21 cellular contexts compared by ENCODE assay signal in genomic region chr2:75545917-75546316, GRCh38. TPM values are rescaled to one million over a fixed set of nuclear protein-coding genes. Genes with fewer than 3 reads are reported as not detected.
DNase-seq lines count a peak whose midpoint lies in the region; ATAC-seq, FAIRE-seq and TF ChIP-seq lines count a peak whose summit lies in the region.
"Had no signal": no experiment of that assay in that cellular context is flagged by ENCODE, and none has a peak within 500 bp of the region (broad histone marks: within the 10 kb centered on the region; RNA-seq: fewer than 3 reads in every experiment).

No MANE protein-coding gene starts in this region.

- H3K4me1 ChIP-seq in HepG2 (ENCODE audit: insufficient read depth, low read length) (peaks cover 96% of the 10 kb centered on the region), right lobe of liver (no peaks in the 10 kb centered on the region), endodermal cell (ENCODE audit: control insufficient read depth, insufficient read depth, low read length) (peaks cover 2% of the 10 kb centered on the region)
- H3K4me1 ChIP-seq: BLaER1, HAP-1 had no signal

- H3K27ac Mint-ChIP-seq in chondrocyte (ENCODE audit: unreplicated experiment) (peak overlapping the region; percentile 64), endodermal cell (no peak overlapping the region)
- H3K27ac Mint-ChIP-seq: CD14-positive monocyte; CD4-positive, alpha-beta memory T cell had no signal

- H3K27me3 ChIP-seq in HepG2 (ENCODE audit: control insufficient read depth in 1 of 2, insufficient read depth in 2 of 2, low read length in 2 of 2) (no peaks in the 10 kb centered on the region), right lobe of liver (no peaks in the 10 kb centered on the region), endodermal cell (ENCODE audit: control insufficient read depth, insufficient read depth, low read length, poor library complexity, severe bottlenecking) (no peaks in the 10 kb centered on the region)
- H3K27me3 ChIP-seq: BLaER1 had no signal

- H3K9me3 Mint-ChIP-seq in chondrocyte (ENCODE audit: low read depth), result no peaks in the 10 kb centered on the region
- H3K9me3 Mint-ChIP-seq in endodermal cell, result peaks cover 4% of the 10 kb centered on the region

- H2AFZ ChIP-seq in HepG2 (ENCODE audit: low read length), result no peak overlapping the region

- H3K4me1 Mint-ChIP-seq in chondrocyte (ENCODE audit: low read depth) (peaks cover 60% of the 10 kb centered on the region), endodermal cell (peaks cover 24% of the 10 kb centered on the region)
- H3K4me1 Mint-ChIP-seq: CD14-positive monocyte; CD4-positive, alpha-beta memory T cell had no signal

- H3K36me3 ChIP-seq in HepG2 (replicated peaks in 1 of 2; ENCODE audit: control insufficient read depth in 1 of 2, insufficient read depth in 2 of 2, low read length in 2 of 2) (peaks cover 31 to 66% of the 10 kb centered on the region in 2 experiments), right lobe of liver (no peaks in the 10 kb centered on the region), endodermal cell (ENCODE audit: control insufficient read depth, insufficient read depth, low read length) (no peaks in the 10 kb centered on the region)
- H3K36me3 ChIP-seq: BLaER1, HAP-1 had no signal

- TF ChIP-seq CTCF in HepG2 (CRISPR knock-in tag; IDR thresholded peaks at IDR 0.05), result no peak
- TF ChIP-seq CTCF in right lobe of liver (IDR thresholded peaks at IDR 0.05), result no peak
- TF ChIP-seq CTCF in chondrocyte (IDR thresholded peaks at IDR 0.05), result no peak
- no peak for TF ChIP-seq CTCF in endodermal cell (conservative IDR thresholded peaks at IDR 0.05)

- CTCF ChIA-PET in HepG2 (lab: Yijun Ruan, JAX; ENCODE audit: low intra/inter-chr PET ratio, low total read pairs), result no interaction called here

- no peak for DNase-seq in HepG2 (ENCODE audit: low spot score)
- no peak for DNase-seq in right lobe of liver
- DNase-seq in chondrocyte (ENCODE audit: low spot score), result no peak
- peak; percentile 1 for DNase-seq in mucosa of gallbladder (ENCODE audit: low spot score)
- no peak for DNase-seq in NCI-H1436 (lab: John Stamatoyannopoulos, UW)
- DNase-seq in GM03348 (ENCODE audit: low spot score), result no peak
- DNase-seq in NK-92 treated with Interleukin-12 subunit alpha and Interleukin-12 subunit beta, amount 100 ng/mL, for 24 hours (lab: John Stamatoyannopoulos, UW), result no peak
- no peak for DNase-seq in endodermal cell
- DNase-seq: CD4-positive, alpha-beta memory T cell; DMS153; DMS79; GF-D8; IMR-90 had no signal

- TF ChIP-seq RAD21 in HepG2 (CRISPR knock-in tag; IDR thresholded peaks at IDR 0.05), result no peak

- in situ Hi-C loops in HepG2 (cut with HindIII; ENCODE audit: extremely low pct_ligation_motif_present, low pct_unique_long_range_greater_than_20kb), result no loop called here

- FAIRE-seq in HepG2 (lab: Jason Lieb, UNC), result no peak
- FAIRE-seq: A549, GM12878, H1 had no signal

- H3K27me3 Mint-ChIP-seq in chondrocyte (ENCODE audit: low read depth) (no peaks in the 10 kb centered on the region), endodermal cell (ENCODE audit: insufficient read depth) (no peaks in the 10 kb centered on the region)

- H3K9me3 ChIP-seq in HepG2 (ENCODE audit: low read length), result no peaks in the 10 kb centered on the region
- H3K9me3 ChIP-seq in right lobe of liver, result no peaks in the 10 kb centered on the region
- H3K9me3 ChIP-seq in endodermal cell (ENCODE audit: control insufficient read depth, low read length), result no peaks in the 10 kb centered on the region
- H3K9me3 ChIP-seq: A549, BLaER1, HAP-1 had no signal

- no peak overlapping the region for H3K4me3 ChIP-seq in HepG2 (replicated peaks in 1 of 3; ENCODE audit: insufficient read depth in 1 of 3, low read depth in 2 of 3, low read length in 3 of 3)
- H3K4me3 ChIP-seq in right lobe of liver, result no peak overlapping the region
- no peak overlapping the region for H3K4me3 ChIP-seq in endodermal cell (ENCODE audit: low read length)
- H3K4me3 ChIP-seq: A549, BLaER1, GM12878, HAP-1 had no signal

- peaks cover 95% of the 10 kb centered on the region for H3K79me2 ChIP-seq in HepG2 (ENCODE audit: insufficient read depth, low read length)

- H3K27ac ChIP-seq in HepG2 (ENCODE audit: extremely low read length, insufficient read depth, low read length), result no peak overlapping the region
- no peak overlapping the region for H3K27ac ChIP-seq in right lobe of liver
- H3K27ac ChIP-seq in endodermal cell (ENCODE audit: low read depth, low read length), result no peak overlapping the region
- H3K27ac ChIP-seq: 22Rv1, BLaER1, HL-60 had no signal

- no peak overlapping the region for H3K4me2 ChIP-seq in HepG2 (ENCODE audit: low read depth, low read length)
- H3K4me2 ChIP-seq: A549, BLaER1 had no signal

- H4K20me1 ChIP-seq in HepG2 (ENCODE audit: insufficient read depth, low read length), result peaks cover 16% of the 10 kb centered on the region; the same call in 1 of the 2 replicates
- H4K20me1 ChIP-seq: BLaER1 had no signal

- H3K4me3 Mint-ChIP-seq in chondrocyte (ENCODE audit: unreplicated experiment) (no peak overlapping the region), endodermal cell (no peak overlapping the region)
- H3K4me3 Mint-ChIP-seq: CD14-positive monocyte; CD4-positive, alpha-beta memory T cell had no signal

- TF ChIP-seq EP300 in HepG2 (IDR thresholded peaks at IDR 0.05; ENCODE audit: low read depth in 2 of 2, low read length in 2 of 2), result no peak
- TF ChIP-seq EP300 in HepG2 (CRISPR knock-in tag; IDR thresholded peaks at IDR 0.05; ENCODE audit: borderline replicate concordance), result no peak

- H3K36me3 Mint-ChIP-seq in chondrocyte (ENCODE audit: low read depth) (peaks cover 9% of the 10 kb centered on the region), endodermal cell (ENCODE audit: low read depth) (no peaks in the 10 kb centered on the region)
- H3K36me3 Mint-ChIP-seq: CD14-positive monocyte; CD4-positive, alpha-beta memory T cell had no signal

- BruUV-seq in HepG2 (replicated peaks; lab: Mats Ljungman, UMichigan), result no TSS peak

- no peak for ATAC-seq in HepG2
- no peak for ATAC-seq in right lobe of liver
- ATAC-seq: A549, GM12878 had no signal

- intact Hi-C loops in HepG2 (cut with micrococcal nuclease; ENCODE audit: unreplicated experiment) (loop anchor here (2.0 kb wide), 1 partner anchor 13 kb away; no protein-coding TSS in a partner anchor), right lobe of liver (cut with DNase I) (no loop called here)

- WGBS in HepG2 (ENCODE audit: low lambda C conversion rate), result 92% methylated on average over 2 of the region's 2 CpGs
- 79% methylated on average over 2 of the region's 2 CpGs for WGBS in right lobe of liver (ENCODE audit: insufficient coverage, low coverage, low lambda C conversion rate, missing lambda C conversion rate)
- WGBS in endodermal cell (ENCODE audit: insufficient coverage in 1 of 2, insufficient read length in 1 of 2), 2 experiments, result 75 to 84% methylated on average over 1 to 2 of the region's 2 CpGs

- POLR2A ChIA-PET in HepG2 (lab: Yijun Ruan, JAX), result interaction anchor here (1.2 to 7.2 kb wide), 5 partner anchors 9 to 25 kb away, joined by 3 to 84 read pairs (median 5); partner anchors contain the start of gene EVA1A

- no peak overlapping the region for H3K9ac ChIP-seq in HepG2 (ENCODE audit: insufficient read depth, low read depth, low read length)
- no peak overlapping the region for H3K9ac ChIP-seq in endodermal cell (ENCODE audit: extremely low read depth, low read length, poor library complexity, severe bottlenecking)
- H3K9ac ChIP-seq: BLaER1 had no signal

- TF ChIP-seq POLR2A in HepG2 (IDR thresholded peaks at IDR 0.05; ENCODE audit: insufficient read depth in 1 of 2, low read depth in 2 of 2, low read length in 2 of 2), result no peak
- no peak for TF ChIP-seq POLR2A in right lobe of liver (IDR thresholded peaks at IDR 0.05)

TF ChIP-seq in HepG2, 621 proteins besides CTCF, POLR2A, EP300 and RAD21:
- TF ChIP-seq RBM22 (optimal IDR thresholded peaks at IDR 0.05; ENCODE audit: low read length) (peak; percentile 4), NR3C1 (CRISPR knock-in tag; IDR thresholded peaks at IDR 0.05) (no peak)

RNA-seq across cellular contexts. Expression of gene EVA1A, which starts 14.8 kb away (rescaled TPM):
- 55.9 and 57.8 TPM in 2 replicates for total RNA-seq in HepG2 (2016; rRNA removed; fragmentation: Illumina TruSeq; extraction: Trizol)
- 25.1 and 29.0 TPM in 2 replicates for total RNA-seq in HepG2 (2016; cell fraction: cytosol; rRNA removed; fragmentation: Illumina TruSeq; extraction: Trizol; ENCODE audit: low read depth)
- 52.7 and 57.5 TPM in 2 replicates for total RNA-seq in HepG2 (2016; cell fraction: insoluble cytoplasmic fraction; rRNA removed; fragmentation: Illumina TruSeq; extraction: Trizol)
- total RNA-seq in HepG2 (2016; cell fraction: membrane; rRNA removed; fragmentation: Illumina TruSeq; extraction: Trizol), result 48.2 and 58.4 TPM in 2 replicates
- 46.1 and 58.2 TPM in 2 replicates for total RNA-seq in HepG2 (2016; cell fraction: nucleus; rRNA removed; fragmentation: Illumina TruSeq; extraction: Trizol)
- 57.5 and 65.4 TPM in 2 replicates for polyA plus RNA-seq in HepG2 (2011; rRNA removed)
- polyA plus RNA-seq in HepG2 (2011; cell fraction: cytosol; rRNA removed), result 53.6 and 68.8 TPM in 2 replicates
- 77.6 and 80.4 TPM in 2 replicates for polyA plus RNA-seq in HepG2 (2011; cell fraction: nucleus; rRNA removed)
- 44.8 and 48.8 TPM in 2 replicates for polyA plus RNA-seq in HepG2 (2012)
- 23.6 and 36.8 TPM in 2 replicates for polyA plus RNA-seq in HepG2 (2016; cell fraction: cytosol; fragmentation: Illumina TruSeq; extraction: Trizol; ENCODE audit: low read depth)
- polyA plus RNA-seq in HepG2 (2016; cell fraction: insoluble cytoplasmic fraction; fragmentation: Illumina TruSeq; extraction: Trizol; ENCODE audit: low read depth), result 46.2 and 49.2 TPM in 2 replicates
- polyA plus RNA-seq in HepG2 (2016; cell fraction: membrane; fragmentation: Illumina TruSeq; extraction: Trizol; ENCODE audit: low read depth), result 37.8 and 44.2 TPM in 2 replicates
- 60.9 and 62.0 TPM in 2 replicates for polyA plus RNA-seq in HepG2 (2016; cell fraction: nucleus; fragmentation: Illumina TruSeq; extraction: Trizol; ENCODE audit: insufficient read depth, low read depth)
- 186 TPM in 1 of 2 replicates, not detected in the other for polyA minus RNA-seq in HepG2 (2011; rRNA and poly(A)+ RNA removed; ENCODE audit: low replicate concordance)
- 51.4 TPM in 2 replicates for polyA minus RNA-seq in HepG2 (2011; cell fraction: cytosol; rRNA and poly(A)+ RNA removed)
- 70.1 and 71.3 TPM in 2 replicates for polyA minus RNA-seq in HepG2 (2011; cell fraction: nucleus; rRNA and poly(A)+ RNA removed)
- total RNA-seq in right lobe of liver, result 100 to 1,000 TPM in 2 of 6 experiments, 10 to 100 TPM in 4; 30.6 to 125 (median 74.5) TPM
- total RNA-seq in chondrocyte, result 19.8 to 27.3 TPM (median 20.9 TPM) in 3 replicates
- 0.43 TPM for total RNA-seq in mucosa of gallbladder
- total RNA-seq in endodermal cell, result 1 to 10 TPM; 1.2 to 1.8 TPM
- 3.3 TPM for polyA plus RNA-seq in endodermal cell (2013, experiment 1 of 2)
- polyA plus RNA-seq in endodermal cell (2013, experiment 2 of 2), result 3.3 TPM
- total RNA-seq: CD4-positive, alpha-beta memory T cell had no signal
- polyA plus RNA-seq: CD14-positive monocyte; CD4-positive, alpha-beta memory T cell had no signal
